In the genomic region with DNA sequence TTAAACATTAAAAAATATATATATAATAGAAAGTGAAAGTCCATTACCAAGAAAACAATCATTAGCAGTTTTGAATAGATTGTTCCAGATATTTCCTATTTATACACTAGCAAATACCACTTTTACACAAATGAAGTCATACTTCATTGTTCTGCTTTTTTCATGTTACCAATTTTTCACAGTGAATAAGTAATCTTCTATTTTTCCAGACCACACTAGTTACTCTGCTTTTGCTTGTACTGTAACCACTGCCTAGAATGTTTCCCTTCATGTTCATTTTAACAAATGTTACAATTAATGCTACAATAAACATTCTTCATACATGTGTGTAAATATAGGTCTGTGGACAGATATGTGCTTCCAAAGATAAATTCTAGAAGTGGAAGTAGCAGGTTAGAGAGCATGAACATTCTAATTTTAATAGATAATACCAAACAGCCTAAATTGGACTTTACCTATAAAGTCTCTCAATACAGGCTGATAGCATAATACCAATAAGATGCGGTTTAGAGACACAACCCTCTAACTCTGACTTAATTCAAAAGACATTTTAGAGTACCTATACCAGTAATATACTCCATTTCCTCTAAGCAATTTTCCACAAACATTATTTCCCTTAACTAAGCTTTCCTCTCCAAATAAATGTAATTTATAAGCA, we compare ENCODE assay signal across 12 cellular contexts. TPM values are rescaled to one million over a fixed set of nuclear protein-coding genes. Genes with fewer than 3 reads are reported as not detected.
DNase-seq lines count a peak whose midpoint lies in the region; ATAC-seq and TF ChIP-seq lines count a peak whose summit lies in the region.
"Had no signal": no experiment of that assay in that cellular context is flagged by ENCODE, and none has a peak within 500 bp of the region (broad histone marks: within the 10 kb centered on the region; RNA-seq: fewer than 3 reads in every experiment).

No MANE protein-coding gene starts in this region.

- peak overlapping the region; percentile 22; the same call in 1 of the 2 replicates for H3K4me2 ChIP-seq in OCI-LY1 (ENCODE audit: low read length)

- H3K27ac Mint-ChIP-seq in glutamatergic neuron (ENCODE audit: unreplicated experiment), result no peak overlapping the region

- H3K9me2 ChIP-seq in OCI-LY1 (ENCODE audit: low read depth, low read length), result no peaks in the 10 kb centered on the region

- peaks cover 70% of the 10 kb centered on the region for H3K4me1 ChIP-seq in OCI-LY1 (ENCODE audit: insufficient read depth, low read length, severe bottlenecking)
- H3K4me1 ChIP-seq in HAP-1, result peaks cover 10% of the 10 kb centered on the region

- H3K36me3 ChIP-seq in OCI-LY1 (ENCODE audit: insufficient read depth, low read length), result no peaks in the 10 kb centered on the region
- no peaks in the 10 kb centered on the region for H3K36me3 ChIP-seq in HAP-1 (replicated peaks)

- no peaks in the 10 kb centered on the region for H3K9me3 Mint-ChIP-seq in glutamatergic neuron (ENCODE audit: unreplicated experiment)
- H3K9me3 Mint-ChIP-seq: neural crest cell had no signal

- TF ChIP-seq CTCF in OCI-LY1 (IDR thresholded peaks at IDR 0.05; ENCODE audit: low read length) (no peak), glutamatergic neuron (IDR thresholded peaks at IDR 0.05; ENCODE audit: partially characterized antibody, unreplicated experiment) (no peak)

- peak; percentile 61 for ATAC-seq in GM18909 (IDR thresholded peaks at IDR 0.05; ENCODE audit: poor library complexity, unreplicated experiment)
- ATAC-seq in HG02885 (IDR thresholded peaks at IDR 0.05; ENCODE audit: poor library complexity, unreplicated experiment), result peak; percentile 56
- ATAC-seq: body of pancreas had no signal

- H3K9ac ChIP-seq in OCI-LY1 (ENCODE audit: low read length), result no peak overlapping the region

- H3K27me3 Mint-ChIP-seq in glutamatergic neuron (ENCODE audit: unreplicated experiment), result no peaks in the 10 kb centered on the region

- no peak overlapping the region for H3K4me3 ChIP-seq in OCI-LY1 (ENCODE audit: low read depth, low read length, poor library complexity, severe bottlenecking)
- no peak overlapping the region for H3K4me3 ChIP-seq in HAP-1
- H3K4me3 ChIP-seq: body of pancreas had no signal

- 0 out of 2 replicates have a peak, but pooled peaks cover 2% of the 10 kb centered on the region for H4K20me1 ChIP-seq in OCI-LY1 (ENCODE audit: insufficient read depth, low read length)

- H3K4me1 Mint-ChIP-seq in glutamatergic neuron (ENCODE audit: low read depth, unreplicated experiment), result no peaks in the 10 kb centered on the region

- no peak overlapping the region for H2AFZ ChIP-seq in OCI-LY1 (ENCODE audit: low read length)

- H3F3A ChIP-seq in OCI-LY1 (ENCODE audit: insufficient read depth, low read length), result no peaks in the 10 kb centered on the region

- H3K9me3 ChIP-seq in OCI-LY1 (ENCODE audit: low read length) (no peaks in the 10 kb centered on the region), HAP-1 (no peaks in the 10 kb centered on the region)
- H3K9me3 ChIP-seq: body of pancreas had no signal

- H3K27ac ChIP-seq in OCI-LY1 (ENCODE audit: low read depth, low read length, poor library complexity, severe bottlenecking), result peak overlapping the region; percentile 80

- H3K4me3 Mint-ChIP-seq in glutamatergic neuron (ENCODE audit: unreplicated experiment), result no peak overlapping the region
- H3K4me3 Mint-ChIP-seq: neural crest cell had no signal

- H3K27me3 ChIP-seq in OCI-LY1 (ENCODE audit: insufficient read depth, low read length), result no peaks in the 10 kb centered on the region
- H3K27me3 ChIP-seq in HAP-1 (ENCODE audit: low read depth), result no peaks in the 10 kb centered on the region
- H3K27me3 ChIP-seq: body of pancreas had no signal

- no peaks in the 10 kb centered on the region for H3K36me3 Mint-ChIP-seq in glutamatergic neuron (ENCODE audit: unreplicated experiment)

- H3K79me2 ChIP-seq in OCI-LY1 (ENCODE audit: insufficient read depth, low read length), result peaks cover 95% of the 10 kb centered on the region

- in situ Hi-C loops in HAP-1 (cut with MboI; ENCODE audit: low sequenced_read_pairs), result no loop called here

- peak; percentile 56 for DNase-seq in CD1c-positive myeloid dendritic cell (ENCODE audit: extremely low spot score)
- no peak for DNase-seq in NCI-H128 (lab: John Stamatoyannopoulos, UW; ENCODE audit: unreplicated experiment)
- DNase-seq in glutamatergic neuron, result no peak
- DNase-seq in HAP-1 (ENCODE audit: low spot score in 2 of 2), result no peak
- no peak for DNase-seq in occipital lobe (lab: John Stamatoyannopoulos, UW)
- DNase-seq: body of pancreas; stimulated activated CD4-positive, alpha-beta T cell treated with anti-CD3 and anti-CD28 coated beads, Interleukin-15, amount 100 ng/mL, for 24 hours; SW 1271 had no signal

RNA-seq across cellular contexts. Expression of gene ITSN2, which starts 17.0 kb away (rescaled TPM):
- total RNA-seq in glutamatergic neuron (ENCODE audit: unreplicated experiment), result 6.4 TPM
- 29.8 TPM for total RNA-seq in occipital lobe
